ENCODE assay signal across 1 cellular context in the genomic region with DNA sequence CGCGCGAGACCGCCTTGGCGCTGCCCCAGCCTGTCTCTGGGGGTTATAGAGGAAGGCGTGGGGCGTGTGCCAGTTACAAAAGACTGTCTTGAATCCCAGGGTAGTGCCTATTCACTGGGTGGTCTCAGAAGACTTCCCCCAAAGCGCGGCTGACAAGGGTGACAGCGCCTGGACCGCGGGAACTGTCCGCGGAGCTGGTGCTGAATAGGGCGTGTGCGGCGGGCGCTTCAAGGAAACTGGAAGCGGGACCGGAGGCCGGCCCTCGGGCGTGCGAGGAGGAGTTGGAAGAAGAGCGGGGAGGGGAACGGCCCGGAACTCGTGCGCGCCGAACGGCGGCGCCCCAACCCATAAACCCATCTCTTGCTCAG.
A peak's percentile ranks its signal among the peaks of the same experiment; 100 is the strongest.
TF ChIP-seq lines count a peak whose summit lies in the region.

No MANE protein-coding gene starts in this region.

TF ChIP-seq in IMR-90, 13 proteins besides CTCF, POLR2A, EP300 and RAD21:
- TF ChIP-seq FOS (IDR thresholded peaks at IDR 0.05; ENCODE audit: low read depth, low read length), result no peak
- no peak for TF ChIP-seq NFE2L2 (IDR thresholded peaks at IDR 0.05; ENCODE audit: low read depth, low read length)
- peak; percentile 94 for TF ChIP-seq MXI1 (IDR thresholded peaks at IDR 0.05; ENCODE audit: borderline replicate concordance, low read depth, low read length)
- no peak for TF ChIP-seq RFX5 (IDR thresholded peaks at IDR 0.05; ENCODE audit: low read depth, low read length)
- TF ChIP-seq BHLHE40 (IDR thresholded peaks at IDR 0.05; ENCODE audit: low read depth, low read length), result no peak
- no peak for TF ChIP-seq SMC3 (IDR thresholded peaks at IDR 0.05; ENCODE audit: low read depth, low read length)
- TF ChIP-seq, protein P1, sequence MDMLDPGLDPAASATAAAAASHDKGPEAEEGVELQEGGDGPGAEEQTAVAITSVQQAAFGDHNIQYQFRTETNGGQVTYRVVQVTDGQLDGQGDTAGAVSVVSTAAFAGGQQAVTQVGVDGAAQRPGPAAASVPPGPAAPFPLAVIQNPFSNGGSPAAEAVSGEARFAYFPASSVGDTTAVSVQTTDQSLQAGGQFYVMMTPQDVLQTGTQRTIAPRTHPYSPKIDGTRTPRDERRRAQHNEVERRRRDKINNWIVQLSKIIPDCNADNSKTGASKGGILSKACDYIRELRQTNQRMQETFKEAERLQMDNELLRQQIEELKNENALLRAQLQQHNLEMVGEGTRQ (IDR thresholded peaks at IDR 0.05; ENCODE audit: low read depth, low read length), result no peak
- TF ChIP-seq RCOR1 (IDR thresholded peaks at IDR 0.05; ENCODE audit: insufficient replicate concordance, low read length), result no peak
